In genomic region chr16:1159973-1160772, GRCh38 we compare ENCODE assay signal across 9 cellular contexts. TPM values are rescaled to one million over a fixed set of nuclear protein-coding genes. Genes with fewer than 3 reads are reported as not detected.
DNase-seq lines count a peak whose midpoint lies in the region; ATAC-seq and TF ChIP-seq lines count a peak whose summit lies in the region.
"Had no signal": no experiment of that assay in that cellular context is flagged by ENCODE, and none has a peak within 500 bp of the region (broad histone marks: within the 10 kb centered on the region; RNA-seq: fewer than 3 reads in every experiment).

No MANE protein-coding gene starts in this region.

- no peaks in the 10 kb centered on the region for H3K9me3 Mint-ChIP-seq in chondrocyte (ENCODE audit: low read depth)

- H3K27ac Mint-ChIP-seq in chondrocyte (ENCODE audit: unreplicated experiment): peak overlapping the region; percentile 70
- H3K27ac Mint-ChIP-seq: activated naive CD8-positive, alpha-beta T cell had no signal

- H3K27me3 Mint-ChIP-seq in chondrocyte (ENCODE audit: low read depth): no peaks in the 10 kb centered on the region

- H3K36me3 ChIP-seq in lower lobe of right lung (no peaks in the 10 kb centered on the region), upper lobe of right lung (no peaks in the 10 kb centered on the region)

- peaks cover 43% of the 10 kb centered on the region for H3K4me1 Mint-ChIP-seq in chondrocyte (ENCODE audit: low read depth)

- DNase-seq in NCI-H446 treated with DMSO at 0.1 percent for 48 hours (lab: John Stamatoyannopoulos, UW): peak; percentile 50
- DNase-seq in chondrocyte (ENCODE audit: low spot score): no peak
- DNase-seq in lower lobe of right lung: no peak
- DNase-seq in upper lobe of right lung: no peak
- no peak for DNase-seq in NCI-H146 (lab: John Stamatoyannopoulos, UW)
- no peak for DNase-seq in activated CD4-positive, CD25-positive, alpha-beta regulatory T cell treated with anti-CD3 and anti-CD28 coated beads, Interleukin-2, amount 50 U/mL, for 72 hours
- DNase-seq: NCI-H526 treated with DMSO at 0.1 percent for 48 hours had no signal

- H3K9me3 ChIP-seq in lower lobe of right lung: no peaks in the 10 kb centered on the region
- H3K9me3 ChIP-seq in upper lobe of right lung: no peaks in the 10 kb centered on the region

- H3K27ac ChIP-seq in lower lobe of right lung (peak overlapping the region; percentile 46), upper lobe of right lung (no peak overlapping the region)

- no peak for TF ChIP-seq CTCF in chondrocyte (IDR thresholded peaks at IDR 0.05)
- no peak for TF ChIP-seq CTCF in lower lobe of right lung (IDR thresholded peaks at IDR 0.05)
- TF ChIP-seq CTCF in upper lobe of right lung (IDR thresholded peaks at IDR 0.05): no peak

- no peaks in the 10 kb centered on the region for H3K36me3 Mint-ChIP-seq in chondrocyte (ENCODE audit: low read depth)
- H3K36me3 Mint-ChIP-seq: activated naive CD8-positive, alpha-beta T cell had no signal

- H3K4me1 ChIP-seq in lower lobe of right lung: peaks cover 16% of the 10 kb centered on the region
- no peaks in the 10 kb centered on the region for H3K4me1 ChIP-seq in upper lobe of right lung

- intact Hi-C loops in lower lobe of right lung (cut with DNase I): no loop called here
- intact Hi-C loops in upper lobe of right lung (cut with DNase I): no loop called here

- ATAC-seq in lower lobe of right lung (peak; percentile 7 to 24), upper lobe of right lung (peak; percentile 5), GM21381 (IDR thresholded peaks at IDR 0.05; ENCODE audit: unreplicated experiment) (no peak)

- H3K4me3 Mint-ChIP-seq in chondrocyte (ENCODE audit: unreplicated experiment): peak overlapping the region; percentile 33
- H3K4me3 Mint-ChIP-seq: activated naive CD8-positive, alpha-beta T cell had no signal

- H3K27me3 ChIP-seq in lower lobe of right lung (ENCODE audit: low read depth) (peaks cover 94% of the 10 kb centered on the region), upper lobe of right lung (peaks cover 74% of the 10 kb centered on the region)

- no peak overlapping the region for H3K4me3 ChIP-seq in lower lobe of right lung
- H3K4me3 ChIP-seq in upper lobe of right lung: no peak overlapping the region

RNA-seq across cellular contexts. Expression of gene CACNA1H, which starts 7.3 kb away (rescaled TPM):
- total RNA-seq in chondrocyte (55.9 to 73.4 TPM (median 73.2 TPM) in 3 replicates), lower lobe of right lung (8.4 TPM), upper lobe of right lung (10.9 TPM)
